Comparison of ENCODE assay signal across 11 cellular contexts in the genomic region with DNA sequence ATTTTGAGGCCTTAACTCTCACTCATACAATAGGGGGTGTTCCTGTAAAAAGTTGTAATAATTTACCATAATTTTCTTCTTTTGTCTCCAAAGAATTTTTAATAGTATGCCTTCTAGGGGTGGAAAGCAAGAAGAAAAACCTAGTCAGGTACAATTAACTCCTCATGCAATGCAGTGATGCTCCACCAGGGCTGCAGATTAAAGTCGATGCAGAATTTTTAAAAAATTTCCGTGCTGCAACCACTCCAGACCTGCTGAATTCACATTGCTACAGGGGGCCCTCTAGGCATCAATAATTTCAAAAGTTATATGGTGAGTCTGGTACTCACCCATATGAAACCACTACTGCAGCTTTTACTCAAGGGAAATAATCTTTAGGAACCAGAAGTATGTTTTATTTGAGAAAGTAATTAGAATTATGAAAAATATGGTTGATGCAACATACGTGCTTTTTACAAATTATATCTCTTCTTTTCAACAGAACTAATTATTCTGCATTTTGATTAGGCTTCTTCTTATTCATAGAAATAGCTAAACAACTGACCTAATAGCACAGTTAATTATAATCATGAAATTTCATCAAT.
A peak's percentile ranks its signal among the peaks of the same experiment; 100 is the strongest.
DNase-seq lines count a peak whose midpoint lies in the region; TF ChIP-seq lines count a peak whose summit lies in the region.
"Had no signal": no experiment of that assay in that cellular context is flagged by ENCODE, and none has a peak within 500 bp of the region (broad histone marks: within the 10 kb centered on the region; RNA-seq: fewer than 3 reads in every experiment).

No MANE protein-coding gene starts in this region.

- no peaks in the 10 kb centered on the region for H3K36me3 Mint-ChIP-seq in endothelial cell (ENCODE audit: low read depth, unreplicated experiment)
- H3K36me3 Mint-ChIP-seq in progenitor cell of endocrine pancreas (ENCODE audit: insufficient read depth) = no peaks in the 10 kb centered on the region

- no peak overlapping the region for H3K4me3 Mint-ChIP-seq in endothelial cell (ENCODE audit: unreplicated experiment)
- no peak overlapping the region for H3K4me3 Mint-ChIP-seq in progenitor cell of endocrine pancreas (ENCODE audit: low read depth)

- TF ChIP-seq CTCF in endothelial cell (IDR thresholded peaks at IDR 0.05; ENCODE audit: unreplicated experiment) = peak; percentile 79
- peak; percentile 71 for TF ChIP-seq CTCF in progenitor cell of endocrine pancreas (IDR thresholded peaks at IDR 0.05; ENCODE audit: unreplicated experiment)

- H3K27me3 Mint-ChIP-seq in endothelial cell (ENCODE audit: unreplicated experiment) = no peaks in the 10 kb centered on the region
- peaks cover 4% of the 10 kb centered on the region for H3K27me3 Mint-ChIP-seq in progenitor cell of endocrine pancreas

- DNase-seq in DMS 273 (lab: John Stamatoyannopoulos, UW; ENCODE audit: unreplicated experiment) (peak; percentile 26), DMS 273 treated with DMSO at 0.1 percent for 48 hours (lab: John Stamatoyannopoulos, UW) (no peak), NCI-H526 treated with DMSO at 0.1 percent for 48 hours (lab: John Stamatoyannopoulos, UW) (peak; percentile 6), endothelial cell (ENCODE audit: low spot score) (peak; percentile 25), progenitor cell of endocrine pancreas (ENCODE audit: low spot score, unreplicated experiment) (no peak), NCI-H510A treated with DMSO at 0.1 percent for 48 hours (lab: John Stamatoyannopoulos, UW) (no peak), mucosa of gallbladder (ENCODE audit: low spot score) (no peak)
- no peak for DNase-seq in activated CD4-positive, alpha-beta T cell treated with anti-CD3 and anti-CD28 coated beads for 1 hour
- DNase-seq: activated gamma-delta T cell, NCI-H2171, sigmoid colon had no signal

- H3K9me3 Mint-ChIP-seq in endothelial cell (ENCODE audit: unreplicated experiment) (no peaks in the 10 kb centered on the region), progenitor cell of endocrine pancreas (ENCODE audit: low read depth) (no peaks in the 10 kb centered on the region)

- H3K27ac Mint-ChIP-seq in endothelial cell (ENCODE audit: unreplicated experiment) (no peak overlapping the region), progenitor cell of endocrine pancreas (no peak overlapping the region)

- no peaks in the 10 kb centered on the region for H3K4me1 Mint-ChIP-seq in endothelial cell (ENCODE audit: unreplicated experiment)
- no peaks in the 10 kb centered on the region for H3K4me1 Mint-ChIP-seq in progenitor cell of endocrine pancreas (ENCODE audit: low read depth)

Comparison
In these comparisons a context has a peak if more than half of its experiments do, and no peak if none do; other contexts are left out.
1. DNase-seq: peak in DMS 273 (single experiment), NCI-H526 treated with DMSO at 0.1 percent for 48 hours (single experiment) and endothelial cell (single experiment); none in DMS 273 treated with DMSO at 0.1 percent for 48 hours (single experiment), progenitor cell of endocrine pancreas (single experiment), NCI-H510A treated with DMSO at 0.1 percent for 48 hours (single experiment), activated CD4-positive, alpha-beta T cell treated with anti-CD3 and anti-CD28 coated beads for 1 hour (single experiment) and mucosa of gallbladder (single experiment).